In genomic region chr7:20798081-20798693, GRCh38 we compare ENCODE assay signal across 1 cellular context.
TF ChIP-seq lines count a peak whose summit lies in the region.

No MANE protein-coding gene starts in this region.

TF ChIP-seq in HCT116, 20 proteins besides CTCF, POLR2A, EP300 and RAD21 (continued from another document):
- no peak for TF ChIP-seq MAX (IDR thresholded peaks at IDR 0.05)
- no peak for TF ChIP-seq TCF7L2 (IDR thresholded peaks at IDR 0.05; ENCODE audit: borderline replicate concordance, extremely low read depth, insufficient read depth, insufficient read length)
- peak; percentile 33; the same call in 1 of the 2 replicates for TF ChIP-seq ZFX (IDR thresholded peaks at IDR 0.05)
